ENCODE assay signal across 8 cellular contexts in the genomic region with DNA sequence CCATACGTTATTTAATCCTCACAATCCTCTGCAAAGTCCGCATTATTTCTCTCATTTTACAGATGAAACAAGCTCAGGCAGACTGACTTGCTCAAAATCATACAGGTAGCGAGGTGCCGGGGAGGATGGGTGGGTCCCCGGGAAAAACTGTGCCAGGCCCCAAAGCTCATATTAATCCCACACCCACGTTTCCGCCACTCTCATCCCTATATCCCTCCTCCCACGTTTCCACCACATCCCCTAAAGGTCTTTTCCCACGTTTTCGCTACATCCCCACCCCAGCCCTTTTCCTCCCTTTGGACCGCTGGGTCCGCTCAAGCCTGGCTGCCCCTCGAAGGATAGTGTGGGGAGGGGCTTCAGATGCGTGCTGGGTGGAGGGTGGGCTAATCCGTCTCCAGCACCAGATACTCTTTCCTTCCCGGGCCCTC. TPM values are rescaled to one million over a fixed set of nuclear protein-coding genes. Genes with fewer than 3 reads are reported as not detected.
DNase-seq lines count a peak whose midpoint lies in the region; ATAC-seq and TF ChIP-seq lines count a peak whose summit lies in the region.

No MANE protein-coding gene starts in this region.

- H3K27me3 ChIP-seq in left lung: no peaks in the 10 kb centered on the region
- no peaks in the 10 kb centered on the region for H3K27me3 ChIP-seq in thyroid gland

- H3K36me3 Mint-ChIP-seq in activated T-cell treated with anti-CD3 and anti-CD28 coated beads, Interleukin-2, amount 50 U/mL, for 24 hours (ENCODE audit: low read depth): no peaks in the 10 kb centered on the region
- no peaks in the 10 kb centered on the region for H3K36me3 Mint-ChIP-seq in activated naive CD8-positive, alpha-beta T cell treated with anti-CD3 and anti-CD28 coated beads, Interleukin-2, amount 50 U/mL, for 24 hours (ENCODE audit: low read depth)

- in situ Hi-C loops in ACHN (cut with HindIII; ENCODE audit: low pct_ligation_motif_present, low pct_unique_long_range_greater_than_20kb, low sequenced_read_pairs): no loop called here

- H3K9me3 ChIP-seq in left lung (no peaks in the 10 kb centered on the region), thyroid gland (no peaks in the 10 kb centered on the region)

- DNase-seq in activated T-cell treated with anti-CD3 and anti-CD28 coated beads, Interleukin-2, amount 50 U/mL, for 24 hours: no peak
- DNase-seq in activated T-cell treated with anti-CD3 and anti-CD28 coated beads, Interleukin-2, amount 50 U/mL, for 1 hour: no peak
- no peak for DNase-seq in activated naive CD8-positive, alpha-beta T cell treated with anti-CD3 and anti-CD28 coated beads, Interleukin-2, amount 50 U/mL, for 24 hours
- no peak for DNase-seq in left lung
- no peak for DNase-seq in thyroid gland
- DNase-seq in ACHN: no peak
- no peak for DNase-seq in NCI-H146 treated with DMSO at 0.1 percent for 48 hours (lab: John Stamatoyannopoulos, UW; ENCODE audit: unreplicated experiment)
- DNase-seq in NCI-H187 treated with DMSO at 0.1 percent for 48 hours (lab: John Stamatoyannopoulos, UW): no peak

- no peaks in the 10 kb centered on the region for H3K9me3 Mint-ChIP-seq in activated T-cell treated with anti-CD3 and anti-CD28 coated beads, Interleukin-2, amount 50 U/mL, for 24 hours
- no peaks in the 10 kb centered on the region for H3K9me3 Mint-ChIP-seq in activated naive CD8-positive, alpha-beta T cell treated with anti-CD3 and anti-CD28 coated beads, Interleukin-2, amount 50 U/mL, for 24 hours

- no peaks in the 10 kb centered on the region for H3K36me3 ChIP-seq in left lung
- H3K36me3 ChIP-seq in thyroid gland: no peaks in the 10 kb centered on the region

- TF ChIP-seq CTCF in left lung (IDR thresholded peaks at IDR 0.05) (no peak), thyroid gland (IDR thresholded peaks at IDR 0.05) (no peak)

- H3K27me3 Mint-ChIP-seq in activated T-cell treated with anti-CD3 and anti-CD28 coated beads, Interleukin-2, amount 50 U/mL, for 24 hours: peaks cover 10% of the 10 kb centered on the region
- H3K27me3 Mint-ChIP-seq in activated naive CD8-positive, alpha-beta T cell treated with anti-CD3 and anti-CD28 coated beads, Interleukin-2, amount 50 U/mL, for 24 hours: peaks cover 7% of the 10 kb centered on the region

- peaks cover 0 to 19% of the 10 kb centered on the region in 2 donors for H3K4me1 ChIP-seq in left lung
- H3K4me1 ChIP-seq in thyroid gland: peaks cover 4 to 6% of the 10 kb centered on the region in 2 donors

- ATAC-seq in activated naive CD8-positive, alpha-beta T cell treated with anti-CD3 and anti-CD28 coated beads, Interleukin-2, amount 50 U/mL, for 24 hours: no peak
- no peak for ATAC-seq in left lung

- H3K4me3 Mint-ChIP-seq in activated T-cell treated with anti-CD3 and anti-CD28 coated beads, Interleukin-2, amount 50 U/mL, for 24 hours: peak overlapping the region; percentile 78
- H3K4me3 Mint-ChIP-seq in activated naive CD8-positive, alpha-beta T cell treated with anti-CD3 and anti-CD28 coated beads, Interleukin-2, amount 50 U/mL, for 24 hours: peak overlapping the region; percentile 82

- peak overlapping the region; percentile 60 to 73 for H3K27ac ChIP-seq in left lung
- peak overlapping the region in 2 of 3 donors; percentile 13 to 54 for H3K27ac ChIP-seq in thyroid gland

- H3K4me3 ChIP-seq in left lung (peak overlapping the region; percentile 62 to 80), thyroid gland (replicated peaks in 1 of 3) (peak overlapping the region; percentile 13 to 89 (median 66))

- TF ChIP-seq POLR2A in thyroid gland (IDR thresholded peaks at IDR 0.05): no peak

- intact Hi-C loops in left lung (cut with DNase I): no loop called here
- intact Hi-C loops in thyroid gland (cut with DNase I): no loop called here

- peaks cover 16% of the 10 kb centered on the region for H3K4me1 Mint-ChIP-seq in activated T-cell treated with anti-CD3 and anti-CD28 coated beads, Interleukin-2, amount 50 U/mL, for 24 hours (ENCODE audit: low read depth)
- H3K4me1 Mint-ChIP-seq in activated naive CD8-positive, alpha-beta T cell treated with anti-CD3 and anti-CD28 coated beads, Interleukin-2, amount 50 U/mL, for 24 hours: peaks cover 14% of the 10 kb centered on the region

- whole genome bisulfite sequencing in thyroid gland, 2 donors: 29 to 30% methylated on average over 16 of the region's 16 CpGs

- H3K27ac Mint-ChIP-seq in activated T-cell treated with anti-CD3 and anti-CD28 coated beads, Interleukin-2, amount 50 U/mL, for 24 hours: no peak overlapping the region
- H3K27ac Mint-ChIP-seq in activated naive CD8-positive, alpha-beta T cell treated with anti-CD3 and anti-CD28 coated beads, Interleukin-2, amount 50 U/mL, for 24 hours: peak overlapping the region; percentile 31

RNA-seq across cellular contexts. Expression of a gene that starts 0.4 kb away (rescaled TPM):
- total RNA-seq in left lung (1 to 10 TPM; 3.7 to 6.4 TPM), thyroid gland (1 to 10 TPM; 5.9 to 9.0 (median 8.3) TPM)
